ENCODE assay signal across 8 cellular contexts in genomic region chr10:26931223-26931622, GRCh38.
DNase-seq lines count a peak whose midpoint lies in the region; ATAC-seq, FAIRE-seq and TF ChIP-seq lines count a peak whose summit lies in the region.

No MANE protein-coding gene starts in this region.

- intact Hi-C loops in right lobe of liver (cut with DNase I), result no loop called here

- no peaks in the 10 kb centered on the region for H3K27me3 ChIP-seq in right lobe of liver

- H3K4me1 Mint-ChIP-seq in activated T-cell treated with anti-CD3 and anti-CD28 coated beads, Interleukin-2, amount 50 U/mL, for 4 hours (ENCODE audit: low read depth), result peaks cover 4% of the 10 kb centered on the region

- no peak for TF ChIP-seq CTCF in right lobe of liver (IDR thresholded peaks at IDR 0.05)

- no peak overlapping the region for H3K4me3 ChIP-seq in right lobe of liver

- H3K9me3 ChIP-seq in right lobe of liver, result no peaks in the 10 kb centered on the region

- no peak for FAIRE-seq in GM12892 (lab: Jason Lieb, UNC)

- DNase-seq in GM12892 (ENCODE audit: insufficient read length) (peak; percentile 27), SK-N-DZ (ENCODE audit: low spot score) (peak; percentile 13), right lobe of liver (no peak), MV-4-11 (lab: John Stamatoyannopoulos, UW) (no peak), NCI-H748 (lab: John Stamatoyannopoulos, UW; ENCODE audit: unreplicated experiment) (no peak)
- DNase-seq in activated T-cell treated with anti-CD3 and anti-CD28 coated beads, Interleukin-2, amount 50 U/mL, for 4 hours, result no peak
- DNase-seq in activated naive CD4-positive, alpha-beta T cell treated with Interleukin-2 at 50 U/mL for 16 hours, result no peak

- H3K27me3 Mint-ChIP-seq in activated T-cell treated with anti-CD3 and anti-CD28 coated beads, Interleukin-2, amount 50 U/mL, for 4 hours (ENCODE audit: low read depth), result no peaks in the 10 kb centered on the region

- no peak overlapping the region for H3K27ac ChIP-seq in right lobe of liver

- TF ChIP-seq POLR2A in GM12892 (IDR thresholded peaks at IDR 0.05; ENCODE audit: low read depth, low read length) (no peak), right lobe of liver (IDR thresholded peaks at IDR 0.05) (no peak)

- H3K9me3 Mint-ChIP-seq in activated T-cell treated with anti-CD3 and anti-CD28 coated beads, Interleukin-2, amount 50 U/mL, for 4 hours, result no peaks in the 10 kb centered on the region

- 17% methylated on average over 10 of the region's 21 CpGs for WGBS in right lobe of liver (ENCODE audit: insufficient coverage, low coverage, low lambda C conversion rate, missing lambda C conversion rate)

- no peaks in the 10 kb centered on the region for H3K36me3 ChIP-seq in right lobe of liver

- no peaks in the 10 kb centered on the region for H3K36me3 Mint-ChIP-seq in activated T-cell treated with anti-CD3 and anti-CD28 coated beads, Interleukin-2, amount 50 U/mL, for 4 hours (ENCODE audit: insufficient read depth)

- H3K4me3 Mint-ChIP-seq in activated T-cell treated with anti-CD3 and anti-CD28 coated beads, Interleukin-2, amount 50 U/mL, for 4 hours, result no peak overlapping the region

- no peaks in the 10 kb centered on the region for H3K4me1 ChIP-seq in right lobe of liver

- ATAC-seq in GM21737 (IDR thresholded peaks at IDR 0.05; ENCODE audit: unreplicated experiment) (peak; percentile 94), right lobe of liver (peak in 3 of 4 donors; percentile 32 to 50 (median 34))
- no peak for ATAC-seq in activated T-cell treated with anti-CD3 and anti-CD28 coated beads, Interleukin-2, amount 50 U/mL, for 4 hours

Comparison
In these comparisons a context has a peak if more than half of its experiments do, and no peak if none do; other contexts are left out.
1. DNase-seq: peak in GM12892 (single experiment) and SK-N-DZ (single experiment); none in right lobe of liver (0 of 3), MV-4-11 (single experiment), NCI-H748 (single experiment), activated T-cell treated with anti-CD3 and anti-CD28 coated beads, Interleukin-2, amount 50 U/mL, for 4 hours (single experiment) and activated naive CD4-positive, alpha-beta T cell treated with Interleukin-2 at 50 U/mL for 16 hours (single experiment).
2. ATAC-seq: peak in GM21737 (single experiment) and right lobe of liver (3 of 4); none in activated T-cell treated with anti-CD3 and anti-CD28 coated beads, Interleukin-2, amount 50 U/mL, for 4 hours (0 of 2).